Comparison of ENCODE assay signal across 21 cellular contexts in the genomic region with DNA sequence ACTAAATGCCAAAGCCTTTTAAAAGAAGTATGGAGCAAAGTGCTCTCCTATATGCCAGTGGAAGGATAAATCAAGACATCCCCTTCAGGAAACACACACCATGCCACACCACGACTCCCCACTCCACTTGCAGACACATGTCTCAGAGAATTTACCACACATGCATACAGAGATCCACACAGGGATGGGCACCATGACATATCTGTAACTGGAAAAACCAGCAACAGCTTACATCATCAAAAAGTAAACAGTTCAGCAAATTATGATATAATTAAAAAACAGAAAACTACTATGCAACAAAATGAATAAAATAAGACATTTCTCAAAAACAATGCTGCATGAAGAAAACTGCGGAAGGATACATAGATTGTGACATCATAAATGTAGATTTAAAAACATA. TPM values are rescaled to one million over a fixed set of nuclear protein-coding genes. Genes with fewer than 3 reads are reported as not detected.
DNase-seq lines count a peak whose midpoint lies in the region; ATAC-seq and TF ChIP-seq lines count a peak whose summit lies in the region.
"Had no signal": no experiment of that assay in that cellular context is flagged by ENCODE, and none has a peak within 500 bp of the region (broad histone marks: within the 10 kb centered on the region; RNA-seq: fewer than 3 reads in every experiment).

No MANE protein-coding gene starts in this region.

- no peaks in the 10 kb centered on the region for H3K9me3 Mint-ChIP-seq in activated CD4-positive, alpha-beta T cell treated with anti-CD3 and anti-CD28 coated beads for 36 hours (ENCODE audit: low read depth)
- H3K9me3 Mint-ChIP-seq in chondrocyte (ENCODE audit: low read depth): no peaks in the 10 kb centered on the region
- H3K9me3 Mint-ChIP-seq: GM23338, H9, HFFc6, IgD-negative memory B cell had no signal

- intact Hi-C loops in activated CD4-positive, alpha-beta T cell treated with anti-CD3 and anti-CD28 coated beads for 36 hours (cut with DNase I, micrococcal nuclease): loop anchor here in 1 of 2 experiments (2.0 to 5.0 kb wide), 2 partner anchors 31 to 142 kb away; no protein-coding TSS in a partner anchor

- POLR2A ChIA-PET in activated CD4-positive, alpha-beta T cell treated with anti-CD3 and anti-CD28 coated beads for 36 hours (lab: Charles Lee): no interaction called here
- POLR2A ChIA-PET in HEK293 (lab: Yijun Ruan, JAX): no interaction called here

- no peak overlapping the region for H2BK12ac ChIP-seq in trophoblast cell (ENCODE audit: low read length)

- WGBS in trophoblast cell (ENCODE audit: extremely low coverage, insufficient coverage, insufficient read length): no CpG with 5 or more reads among the region's 2 CpGs

- H3K27ac Mint-ChIP-seq in activated CD4-positive, alpha-beta T cell treated with anti-CD3 and anti-CD28 coated beads for 36 hours: peak overlapping the region; percentile 59
- peak overlapping the region; percentile 28 for H3K27ac Mint-ChIP-seq in chondrocyte (ENCODE audit: unreplicated experiment)
- H3K27ac Mint-ChIP-seq: GM23338, HFFc6, IgD-negative memory B cell had no signal

- H2BK5ac ChIP-seq in trophoblast cell (ENCODE audit: low read depth, low read length, poor library complexity): no peak overlapping the region

- DNase-seq in activated CD4-positive, alpha-beta T cell treated with anti-CD3 and anti-CD28 coated beads for 36 hours: no peak
- no peak for DNase-seq in activated CD4-positive, alpha-beta T cell treated with anti-CD3 and anti-CD28 coated beads for 48 hours
- no peak for DNase-seq in chondrocyte (ENCODE audit: low spot score)
- no peak for DNase-seq in trophoblast cell
- no peak for DNase-seq in BE2C
- DNase-seq: COR-L47, DMS53, H9, HFFc6, MM.1S, NCI-H2029, NCI-H446 treated with DMSO at 0.1 percent for 48 hours, NCI-H526 treated with DMSO at 0.1 percent for 48 hours, PC-9 had no signal

- no peak overlapping the region for H3K4me2 ChIP-seq in trophoblast cell (ENCODE audit: low read length)
- H3K4me2 ChIP-seq: GM23338, KMS-11, PC-9 had no signal

- H2AFZ ChIP-seq in trophoblast cell (ENCODE audit: insufficient read depth, low read length, poor library complexity): no peak overlapping the region
- H2AFZ ChIP-seq: GM23338, PC-9 had no signal

- H3K27ac ChIP-seq in HEK293 (ENCODE audit: extremely low read depth, low read depth, low read length): no peak overlapping the region
- H3K27ac ChIP-seq in trophoblast cell (ENCODE audit: low read depth, low read length): no peak overlapping the region
- H3K27ac ChIP-seq: 22Rv1, KMS-11, PC-9 had no signal

- no peak overlapping the region for H2AK5ac ChIP-seq in trophoblast cell (ENCODE audit: low read length)

- TF ChIP-seq CTCF in HEK293 (tag by site-specific recombination; IDR thresholded peaks at IDR 0.05) (no peak), chondrocyte (IDR thresholded peaks at IDR 0.05) (no peak), BE2C (IDR thresholded peaks at IDR 0.05; ENCODE audit: low read depth, low read length) (no peak)

- H3K4ac ChIP-seq in trophoblast cell (ENCODE audit: low read depth, low read length): peak overlapping the region; percentile 84

- H4K91ac ChIP-seq in trophoblast cell (ENCODE audit: low read depth, low read length): no peak overlapping the region

- H3K27me3 Mint-ChIP-seq in activated CD4-positive, alpha-beta T cell treated with anti-CD3 and anti-CD28 coated beads for 36 hours: no peaks in the 10 kb centered on the region
- no peaks in the 10 kb centered on the region for H3K27me3 Mint-ChIP-seq in chondrocyte (ENCODE audit: low read depth)

- H3K18ac ChIP-seq in trophoblast cell (ENCODE audit: low read length): no peak overlapping the region

- no peak overlapping the region for H3K9ac ChIP-seq in trophoblast cell (ENCODE audit: low read length)
- H3K9ac ChIP-seq: KMS-11 had no signal

- peaks cover 2% of the 10 kb centered on the region for H3K36me3 Mint-ChIP-seq in activated CD4-positive, alpha-beta T cell treated with anti-CD3 and anti-CD28 coated beads for 36 hours (ENCODE audit: low read depth)
- no peaks in the 10 kb centered on the region for H3K36me3 Mint-ChIP-seq in chondrocyte (ENCODE audit: low read depth)
- H3K36me3 Mint-ChIP-seq: IgD-negative memory B cell had no signal

- no peaks in the 10 kb centered on the region for H3K9me3 ChIP-seq in HEK293 (ENCODE audit: control insufficient read depth, insufficient read depth, low read depth, low read length)
- no peaks in the 10 kb centered on the region for H3K9me3 ChIP-seq in trophoblast cell (ENCODE audit: insufficient read depth, low read depth, low read length)
- no peaks in the 10 kb centered on the region for H3K9me3 ChIP-seq in BE2C

- no peak overlapping the region for H2BK120ac ChIP-seq in trophoblast cell (ENCODE audit: insufficient read depth, low read length, poor library complexity)

- peaks cover 85% of the 10 kb centered on the region for H3K4me1 Mint-ChIP-seq in activated CD4-positive, alpha-beta T cell treated with anti-CD3 and anti-CD28 coated beads for 36 hours
- peaks cover 37% of the 10 kb centered on the region for H3K4me1 Mint-ChIP-seq in chondrocyte (ENCODE audit: low read depth)
- H3K4me1 Mint-ChIP-seq: IgD-negative memory B cell had no signal

- H3K36me3 ChIP-seq in HEK293 (ENCODE audit: control insufficient read depth in 2 of 2, insufficient read depth in 1 of 2, low read length in 2 of 2) (no peaks in the 10 kb centered on the region), trophoblast cell (ENCODE audit: control insufficient read depth in 1 of 2, insufficient read depth in 2 of 2, low read length in 2 of 2) (no peaks in the 10 kb centered on the region), BE2C (no peaks in the 10 kb centered on the region)

- H3K14ac ChIP-seq in trophoblast cell (ENCODE audit: low read length): no peak overlapping the region

- H3K27me3 ChIP-seq in trophoblast cell (ENCODE audit: insufficient read depth, low read length): no peaks in the 10 kb centered on the region
- H3K27me3 ChIP-seq in BE2C: no peaks in the 10 kb centered on the region

- CTCF ChIA-PET in activated CD4-positive, alpha-beta T cell treated with anti-CD3 and anti-CD28 coated beads for 36 hours (lab: Charles Lee): interaction anchor here (0.7 to 1.5 kb wide), 2 partner anchors 9 to 111 kb away, joined by 3 to 4 read pairs; no protein-coding TSS in a partner anchor
- CTCF ChIA-PET in HEK293 (lab: Yijun Ruan, JAX): no interaction called here

- peaks cover 11% of the 10 kb centered on the region; the same call in 1 of the 2 replicates for H3K4me1 ChIP-seq in HEK293 (ENCODE audit: control insufficient read depth, insufficient read depth, low read length)
- H3K4me1 ChIP-seq in trophoblast cell (ENCODE audit: control insufficient read depth in 1 of 2, insufficient read depth in 2 of 2, low read length in 2 of 2): peaks cover 0 to 7% of the 10 kb centered on the region in 2 experiments
- H3K4me1 ChIP-seq in BE2C: no peaks in the 10 kb centered on the region

- peaks cover 9% of the 10 kb centered on the region for H3K79me2 ChIP-seq in trophoblast cell (ENCODE audit: control insufficient read depth, insufficient read depth, low read length, poor library complexity)

- H4K12ac ChIP-seq in trophoblast cell (ENCODE audit: low read depth, low read length): no peak overlapping the region

- H3K4me3 ChIP-seq in HEK293 (ENCODE audit: low read depth, low read length) (no peak overlapping the region), trophoblast cell (ENCODE audit: low read depth, low read length) (no peak overlapping the region), BE2C (ENCODE audit: low read depth, low read length) (no peak overlapping the region)
- H3K4me3 ChIP-seq: GM23338, PC-9 had no signal

- ATAC-seq in activated CD4-positive, alpha-beta T cell treated with anti-CD3 and anti-CD28 coated beads for 36 hours: no peak
- no peak for ATAC-seq in GM21528 (IDR thresholded peaks at IDR 0.05; ENCODE audit: low FRiP score, unreplicated experiment)
- ATAC-seq: GM23338, Right ventricle myocardium inferior had no signal

- H3K23ac ChIP-seq in trophoblast cell (ENCODE audit: low read length): no peak overlapping the region

- H3K4me3 Mint-ChIP-seq in activated CD4-positive, alpha-beta T cell treated with anti-CD3 and anti-CD28 coated beads for 36 hours: no peak overlapping the region
- H3K4me3 Mint-ChIP-seq in chondrocyte (ENCODE audit: unreplicated experiment): no peak overlapping the region
- H3K4me3 Mint-ChIP-seq: GM23338, H9, HFFc6, IgD-negative memory B cell had no signal

- H3K79me1 ChIP-seq in trophoblast cell (ENCODE audit: low read length): no peaks in the 10 kb centered on the region

- H4K8ac ChIP-seq in trophoblast cell (ENCODE audit: low read depth, low read length): no peak overlapping the region

TF ChIP-seq in HEK293, 187 proteins besides CTCF, POLR2A, EP300 and RAD21 (continues in another document):
- TF ChIP-seq HOXD13 (CRISPR knock-in tag; IDR thresholded peaks at IDR 0.05; ENCODE audit: borderline replicate concordance) (no peak), ZBTB26 (tag by site-specific recombination; optimal IDR thresholded peaks at IDR 0.05) (no peak), HOXC10 (CRISPR knock-in tag; IDR thresholded peaks at IDR 0.05) (no peak), ZNF530 (tag by site-specific recombination; IDR thresholded peaks at IDR 0.05; ENCODE audit: low read depth) (no peak), KLF1 (tag by site-specific recombination; IDR thresholded peaks at IDR 0.05) (no peak), ZNF610 (tag by site-specific recombination; IDR thresholded peaks at IDR 0.05; ENCODE audit: borderline replicate concordance) (no peak)

RNA-seq across cellular contexts. Expression of gene RBMS1, which starts 29.6 kb away (rescaled TPM):
- total RNA-seq in activated CD4-positive, alpha-beta T cell treated with anti-CD3 and anti-CD28 coated beads for 36 hours: 10 to 100 TPM; 39.3 to 47.7 TPM
- total RNA-seq in chondrocyte: 133 to 184 TPM (median 137 TPM) in 3 replicates
- 232 and 237 TPM in 2 replicates for polyA plus RNA-seq in trophoblast cell (2013)
- polyA plus RNA-seq in BE2C (2012; ENCODE audit: insufficient read depth, insufficient read length, low read depth): 23.4 TPM
